Comparison of ENCODE assay signal across 1 cellular context in the genomic region with DNA sequence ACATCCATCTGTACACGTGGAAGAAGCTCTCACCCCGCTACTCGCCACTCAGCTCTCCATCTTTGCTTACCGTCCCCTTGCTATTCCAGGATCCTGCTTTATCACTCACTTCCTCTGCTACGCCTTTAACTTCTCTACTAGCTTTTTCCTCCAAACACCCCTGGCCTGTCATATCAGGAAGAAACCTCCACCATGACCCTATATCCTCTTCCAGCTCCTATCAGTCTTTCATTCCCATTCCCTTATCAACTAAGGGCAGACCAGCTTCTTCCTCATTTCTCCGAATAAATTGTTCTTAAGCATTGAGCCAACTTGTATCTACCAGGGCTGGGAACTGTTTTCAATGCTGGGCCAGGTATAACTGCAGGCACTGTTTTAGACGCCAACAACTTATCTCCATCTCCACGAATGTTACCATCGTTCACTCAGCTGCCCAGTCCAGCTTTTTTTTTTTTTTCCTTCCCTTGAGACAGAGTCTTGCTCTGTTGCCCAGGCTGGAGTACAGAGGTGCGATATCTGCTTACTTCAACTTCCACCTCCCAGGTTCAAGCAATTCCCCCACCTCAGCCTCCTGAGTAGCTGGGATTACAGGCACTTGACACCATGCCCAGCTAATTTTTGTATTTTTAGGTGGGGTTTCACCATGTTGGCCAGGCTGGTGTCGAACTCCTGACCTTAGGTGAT.
A peak's percentile ranks its signal among the peaks of the same experiment; 100 is the strongest.
TF ChIP-seq lines count a peak whose summit lies in the region.

No MANE protein-coding gene starts in this region.

TF ChIP-seq in K562, 482 proteins besides CTCF, POLR2A, EP300 and RAD21 (continued from another document and continues in another):
- TF ChIP-seq KDM1A (IDR thresholded peaks at IDR 0.05) (peak in 1 of 2 experiments; percentile 33; a peak in 1 of 4 replicates), ZNF224 (CRISPR knock-in tag; IDR thresholded peaks at IDR 0.05) (no peak), PPARD (CRISPR knock-in tag; IDR thresholded peaks at IDR 0.05) (no peak), SETDB1 (IDR thresholded peaks at IDR 0.05; ENCODE audit: low read length) (no peak), C11orf30 (IDR thresholded peaks at IDR 0.05; ENCODE audit: low read depth) (no peak), NRF1 (conservative IDR thresholded peaks at IDR 0.05 in 1 of 2, IDR thresholded peaks at IDR 0.05 in 1 of 2) (no peak), CHD2 (IDR thresholded peaks at IDR 0.05; ENCODE audit: low read depth, low read length) (no peak), ARHGAP35 (IDR thresholded peaks at IDR 0.05; ENCODE audit: partially characterized antibody) (no peak), MTF1 (CRISPR knock-in tag; IDR thresholded peaks at IDR 0.05; ENCODE audit: borderline replicate concordance) (no peak), JUND (IDR thresholded peaks at IDR 0.05; ENCODE audit: borderline replicate concordance, low read depth, low read length) (no peak), JUND (tag; IDR thresholded peaks at IDR 0.05; ENCODE audit: borderline replicate concordance, low read depth, low read length) (peak; percentile 48; the same call in 1 of the 3 replicates), ZNF444 (CRISPR knock-in tag; IDR thresholded peaks at IDR 0.05) (no peak), ZNF589 (CRISPR knock-in tag; IDR thresholded peaks at IDR 0.05; ENCODE audit: low read depth) (no peak), RBM25 (IDR thresholded peaks at IDR 0.05; ENCODE audit: low read depth, low read length, severe bottlenecking) (no peak), LEF1 (IDR thresholded peaks at IDR 0.05) (0 out of 2 replicates have a peak, but pooled peaks have one; percentile 21), TBP (optimal IDR thresholded peaks at IDR 0.05; ENCODE audit: low read depth, low read length) (no peak), PHB2 (IDR thresholded peaks at IDR 0.05; ENCODE audit: low read depth) (0 out of 2 replicates have a peak, but pooled peaks have one; percentile 44), ZNF24 (IDR thresholded peaks at IDR 0.05) (no peak), SRSF9 (IDR thresholded peaks at IDR 0.05; ENCODE audit: borderline replicate concordance, low read depth, low read length) (no peak), ZBTB17 (CRISPR knock-in tag; IDR thresholded peaks at IDR 0.05) (no peak), ETV5 (CRISPR knock-in tag; IDR thresholded peaks at IDR 0.05; ENCODE audit: low read depth) (no peak), ZNF134 (CRISPR knock-in tag; conservative IDR thresholded peaks at IDR 0.05) (no peak), HNRNPL (IDR thresholded peaks at IDR 0.05; ENCODE audit: low read depth, low read length) (no peak), ZNF133 (CRISPR knock-in tag; IDR thresholded peaks at IDR 0.05) (no peak), BACH1 (tag; IDR thresholded peaks at IDR 0.05) (no peak), ZNF830 (CRISPR knock-in tag; IDR thresholded peaks at IDR 0.05) (no peak)
- TF ChIP-seq, protein P1, sequence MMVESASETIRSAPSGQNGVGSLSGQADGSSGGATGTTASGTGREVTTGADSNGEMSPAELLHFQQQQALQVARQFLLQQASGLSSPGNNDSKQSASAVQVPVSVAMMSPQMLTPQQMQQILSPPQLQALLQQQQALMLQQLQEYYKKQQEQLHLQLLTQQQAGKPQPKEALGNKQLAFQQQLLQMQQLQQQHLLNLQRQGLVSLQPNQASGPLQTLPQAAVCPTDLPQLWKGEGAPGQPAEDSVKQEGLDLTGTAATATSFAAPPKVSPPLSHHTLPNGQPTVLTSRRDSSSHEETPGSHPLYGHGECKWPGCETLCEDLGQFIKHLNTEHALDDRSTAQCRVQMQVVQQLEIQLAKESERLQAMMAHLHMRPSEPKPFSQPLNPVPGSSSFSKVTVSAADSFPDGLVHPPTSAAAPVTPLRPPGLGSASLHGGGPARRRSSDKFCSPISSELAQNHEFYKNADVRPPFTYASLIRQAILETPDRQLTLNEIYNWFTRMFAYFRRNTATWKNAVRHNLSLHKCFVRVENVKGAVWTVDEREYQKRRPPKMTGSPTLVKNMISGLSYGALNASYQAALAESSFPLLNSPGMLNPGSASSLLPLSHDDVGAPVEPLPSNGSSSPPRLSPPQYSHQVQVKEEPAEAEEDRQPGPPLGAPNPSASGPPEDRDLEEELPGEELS (CRISPR knock-in tag; IDR thresholded peaks at IDR 0.05; ENCODE audit: borderline replicate concordance), result no peak
- TF ChIP-seq, protein P2, sequence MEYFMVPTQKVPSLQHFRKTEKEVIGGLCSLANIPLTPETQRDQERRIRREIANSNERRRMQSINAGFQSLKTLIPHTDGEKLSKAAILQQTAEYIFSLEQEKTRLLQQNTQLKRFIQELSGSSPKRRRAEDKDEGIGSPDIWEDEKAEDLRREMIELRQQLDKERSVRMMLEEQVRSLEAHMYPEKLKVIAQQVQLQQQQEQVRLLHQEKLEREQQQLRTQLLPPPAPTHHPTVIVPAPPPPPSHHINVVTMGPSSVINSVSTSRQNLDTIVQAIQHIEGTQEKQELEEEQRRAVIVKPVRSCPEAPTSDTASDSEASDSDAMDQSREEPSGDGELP (CRISPR knock-in tag; IDR thresholded peaks at IDR 0.05; ENCODE audit: borderline replicate concordance), result no peak
- TF ChIP-seq, protein P3, sequence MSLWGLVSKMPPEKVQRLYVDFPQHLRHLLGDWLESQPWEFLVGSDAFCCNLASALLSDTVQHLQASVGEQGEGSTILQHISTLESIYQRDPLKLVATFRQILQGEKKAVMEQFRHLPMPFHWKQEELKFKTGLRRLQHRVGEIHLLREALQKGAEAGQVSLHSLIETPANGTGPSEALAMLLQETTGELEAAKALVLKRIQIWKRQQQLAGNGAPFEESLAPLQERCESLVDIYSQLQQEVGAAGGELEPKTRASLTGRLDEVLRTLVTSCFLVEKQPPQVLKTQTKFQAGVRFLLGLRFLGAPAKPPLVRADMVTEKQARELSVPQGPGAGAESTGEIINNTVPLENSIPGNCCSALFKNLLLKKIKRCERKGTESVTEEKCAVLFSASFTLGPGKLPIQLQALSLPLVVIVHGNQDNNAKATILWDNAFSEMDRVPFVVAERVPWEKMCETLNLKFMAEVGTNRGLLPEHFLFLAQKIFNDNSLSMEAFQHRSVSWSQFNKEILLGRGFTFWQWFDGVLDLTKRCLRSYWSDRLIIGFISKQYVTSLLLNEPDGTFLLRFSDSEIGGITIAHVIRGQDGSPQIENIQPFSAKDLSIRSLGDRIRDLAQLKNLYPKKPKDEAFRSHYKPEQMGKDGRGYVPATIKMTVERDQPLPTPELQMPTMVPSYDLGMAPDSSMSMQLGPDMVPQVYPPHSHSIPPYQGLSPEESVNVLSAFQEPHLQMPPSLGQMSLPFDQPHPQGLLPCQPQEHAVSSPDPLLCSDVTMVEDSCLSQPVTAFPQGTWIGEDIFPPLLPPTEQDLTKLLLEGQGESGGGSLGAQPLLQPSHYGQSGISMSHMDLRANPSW (CRISPR knock-in tag; IDR thresholded peaks at IDR 0.05), result no peak
- TF ChIP-seq, protein P4, sequence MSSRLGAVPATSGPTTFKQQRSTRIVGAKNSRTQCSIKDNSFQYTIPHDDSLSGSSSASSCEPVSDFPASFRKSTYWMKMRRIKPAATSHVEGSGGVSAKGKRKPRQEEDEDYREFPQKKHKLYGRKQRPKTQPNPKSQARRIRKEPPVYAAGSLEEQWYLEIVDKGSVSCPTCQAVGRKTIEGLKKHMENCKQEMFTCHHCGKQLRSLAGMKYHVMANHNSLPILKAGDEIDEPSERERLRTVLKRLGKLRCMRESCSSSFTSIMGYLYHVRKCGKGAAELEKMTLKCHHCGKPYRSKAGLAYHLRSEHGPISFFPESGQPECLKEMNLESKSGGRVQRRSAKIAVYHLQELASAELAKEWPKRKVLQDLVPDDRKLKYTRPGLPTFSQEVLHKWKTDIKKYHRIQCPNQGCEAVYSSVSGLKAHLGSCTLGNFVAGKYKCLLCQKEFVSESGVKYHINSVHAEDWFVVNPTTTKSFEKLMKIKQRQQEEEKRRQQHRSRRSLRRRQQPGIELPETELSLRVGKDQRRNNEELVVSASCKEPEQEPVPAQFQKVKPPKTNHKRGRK (tag; IDR thresholded peaks at IDR 0.05), result no peak
- TF ChIP-seq, protein P5, sequence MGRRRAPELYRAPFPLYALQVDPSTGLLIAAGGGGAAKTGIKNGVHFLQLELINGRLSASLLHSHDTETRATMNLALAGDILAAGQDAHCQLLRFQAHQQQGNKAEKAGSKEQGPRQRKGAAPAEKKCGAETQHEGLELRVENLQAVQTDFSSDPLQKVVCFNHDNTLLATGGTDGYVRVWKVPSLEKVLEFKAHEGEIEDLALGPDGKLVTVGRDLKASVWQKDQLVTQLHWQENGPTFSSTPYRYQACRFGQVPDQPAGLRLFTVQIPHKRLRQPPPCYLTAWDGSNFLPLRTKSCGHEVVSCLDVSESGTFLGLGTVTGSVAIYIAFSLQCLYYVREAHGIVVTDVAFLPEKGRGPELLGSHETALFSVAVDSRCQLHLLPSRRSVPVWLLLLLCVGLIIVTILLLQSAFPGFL (CRISPR knock-in tag; IDR thresholded peaks at IDR 0.05), result no peak
- TF ChIP-seq, protein P6, sequence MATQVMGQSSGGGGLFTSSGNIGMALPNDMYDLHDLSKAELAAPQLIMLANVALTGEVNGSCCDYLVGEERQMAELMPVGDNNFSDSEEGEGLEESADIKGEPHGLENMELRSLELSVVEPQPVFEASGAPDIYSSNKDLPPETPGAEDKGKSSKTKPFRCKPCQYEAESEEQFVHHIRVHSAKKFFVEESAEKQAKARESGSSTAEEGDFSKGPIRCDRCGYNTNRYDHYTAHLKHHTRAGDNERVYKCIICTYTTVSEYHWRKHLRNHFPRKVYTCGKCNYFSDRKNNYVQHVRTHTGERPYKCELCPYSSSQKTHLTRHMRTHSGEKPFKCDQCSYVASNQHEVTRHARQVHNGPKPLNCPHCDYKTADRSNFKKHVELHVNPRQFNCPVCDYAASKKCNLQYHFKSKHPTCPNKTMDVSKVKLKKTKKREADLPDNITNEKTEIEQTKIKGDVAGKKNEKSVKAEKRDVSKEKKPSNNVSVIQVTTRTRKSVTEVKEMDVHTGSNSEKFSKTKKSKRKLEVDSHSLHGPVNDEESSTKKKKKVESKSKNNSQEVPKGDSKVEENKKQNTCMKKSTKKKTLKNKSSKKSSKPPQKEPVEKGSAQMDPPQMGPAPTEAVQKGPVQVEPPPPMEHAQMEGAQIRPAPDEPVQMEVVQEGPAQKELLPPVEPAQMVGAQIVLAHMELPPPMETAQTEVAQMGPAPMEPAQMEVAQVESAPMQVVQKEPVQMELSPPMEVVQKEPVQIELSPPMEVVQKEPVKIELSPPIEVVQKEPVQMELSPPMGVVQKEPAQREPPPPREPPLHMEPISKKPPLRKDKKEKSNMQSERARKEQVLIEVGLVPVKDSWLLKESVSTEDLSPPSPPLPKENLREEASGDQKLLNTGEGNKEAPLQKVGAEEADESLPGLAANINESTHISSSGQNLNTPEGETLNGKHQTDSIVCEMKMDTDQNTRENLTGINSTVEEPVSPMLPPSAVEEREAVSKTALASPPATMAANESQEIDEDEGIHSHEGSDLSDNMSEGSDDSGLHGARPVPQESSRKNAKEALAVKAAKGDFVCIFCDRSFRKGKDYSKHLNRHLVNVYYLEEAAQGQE (CRISPR knock-in tag; IDR thresholded peaks at IDR 0.05; ENCODE audit: low read depth), result no peak
- TF ChIP-seq, protein P7, sequence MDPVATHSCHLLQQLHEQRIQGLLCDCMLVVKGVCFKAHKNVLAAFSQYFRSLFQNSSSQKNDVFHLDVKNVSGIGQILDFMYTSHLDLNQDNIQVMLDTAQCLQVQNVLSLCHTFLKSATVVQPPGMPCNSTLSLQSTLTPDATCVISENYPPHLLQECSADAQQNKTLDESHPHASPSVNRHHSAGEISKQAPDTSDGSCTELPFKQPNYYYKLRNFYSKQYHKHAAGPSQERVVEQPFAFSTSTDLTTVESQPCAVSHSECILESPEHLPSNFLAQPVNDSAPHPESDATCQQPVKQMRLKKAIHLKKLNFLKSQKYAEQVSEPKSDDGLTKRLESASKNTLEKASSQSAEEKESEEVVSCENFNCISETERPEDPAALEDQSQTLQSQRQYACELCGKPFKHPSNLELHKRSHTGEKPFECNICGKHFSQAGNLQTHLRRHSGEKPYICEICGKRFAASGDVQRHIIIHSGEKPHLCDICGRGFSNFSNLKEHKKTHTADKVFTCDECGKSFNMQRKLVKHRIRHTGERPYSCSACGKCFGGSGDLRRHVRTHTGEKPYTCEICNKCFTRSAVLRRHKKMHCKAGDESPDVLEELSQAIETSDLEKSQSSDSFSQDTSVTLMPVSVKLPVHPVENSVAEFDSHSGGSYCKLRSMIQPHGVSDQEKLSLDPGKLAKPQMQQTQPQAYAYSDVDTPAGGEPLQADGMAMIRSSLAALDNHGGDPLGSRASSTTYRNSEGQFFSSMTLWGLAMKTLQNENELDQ (CRISPR knock-in tag; IDR thresholded peaks at IDR 0.05; ENCODE audit: borderline replicate concordance), result no peak
- TF ChIP-seq, protein P8, sequence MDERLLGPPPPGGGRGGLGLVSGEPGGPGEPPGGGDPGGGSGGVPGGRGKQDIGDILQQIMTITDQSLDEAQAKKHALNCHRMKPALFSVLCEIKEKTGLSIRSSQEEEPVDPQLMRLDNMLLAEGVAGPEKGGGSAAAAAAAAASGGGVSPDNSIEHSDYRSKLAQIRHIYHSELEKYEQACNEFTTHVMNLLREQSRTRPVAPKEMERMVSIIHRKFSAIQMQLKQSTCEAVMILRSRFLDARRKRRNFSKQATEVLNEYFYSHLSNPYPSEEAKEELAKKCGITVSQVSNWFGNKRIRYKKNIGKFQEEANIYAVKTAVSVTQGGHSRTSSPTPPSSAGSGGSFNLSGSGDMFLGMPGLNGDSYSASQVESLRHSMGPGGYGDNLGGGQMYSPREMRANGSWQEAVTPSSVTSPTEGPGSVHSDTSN (CRISPR knock-in tag; IDR thresholded peaks at IDR 0.05; ENCODE audit: low read depth), result no peak
- TF ChIP-seq, protein P8 (tag; conservative IDR thresholded peaks at IDR 0.05; ENCODE audit: low read depth), result no peak
- TF ChIP-seq, protein P9, sequence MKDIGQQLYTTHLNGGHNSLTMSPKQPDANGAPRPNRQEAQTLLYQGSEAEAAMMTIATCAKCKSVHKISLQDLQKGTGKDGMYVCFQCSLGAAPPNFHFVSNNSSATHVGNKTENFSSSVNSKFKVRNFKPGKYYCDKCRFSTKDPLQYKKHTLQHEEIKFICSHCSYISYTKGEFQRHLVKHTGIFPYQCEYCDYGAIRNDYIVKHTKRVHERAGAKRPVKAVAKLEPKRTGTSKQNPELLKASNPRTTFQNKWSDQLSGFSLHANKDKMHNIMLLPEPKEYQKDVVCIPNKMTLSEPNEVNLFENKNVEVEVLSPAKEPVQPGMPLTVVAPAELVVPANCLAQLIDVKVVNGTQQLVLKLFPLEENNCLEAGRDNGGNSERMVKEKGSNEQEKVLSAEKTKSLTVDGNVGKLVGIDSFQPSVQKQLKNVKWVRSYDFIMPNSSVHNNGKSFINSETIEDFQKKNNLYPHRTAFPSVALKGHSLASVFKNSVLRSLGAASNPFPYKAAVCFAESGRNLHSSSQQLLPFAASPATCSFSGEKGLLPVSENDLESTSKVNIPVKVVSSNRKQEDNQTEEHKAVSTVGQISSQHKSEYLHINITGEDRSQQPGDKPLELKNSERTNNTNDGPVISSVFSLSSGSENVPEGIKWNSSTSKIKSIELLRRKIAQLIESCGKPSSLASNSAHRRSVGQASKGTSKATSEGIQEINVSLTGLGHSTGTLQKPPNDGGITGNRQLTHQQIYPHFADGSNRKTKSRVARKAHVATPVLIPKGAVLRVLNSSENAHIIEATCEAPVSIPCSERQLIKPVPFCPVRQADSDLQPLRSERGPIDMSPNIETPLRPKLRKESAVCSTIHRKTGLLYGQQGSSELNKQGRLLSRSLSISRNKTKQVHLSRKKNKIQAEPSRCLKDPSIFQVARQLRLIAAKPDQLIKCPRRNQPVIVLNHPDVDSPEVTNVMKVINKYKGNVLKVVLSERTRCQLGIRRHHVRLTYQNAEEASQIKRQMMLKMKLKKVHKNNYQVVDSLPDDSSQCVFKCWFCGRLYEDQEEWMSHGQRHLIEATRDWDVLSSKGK (CRISPR knock-in tag; IDR thresholded peaks at IDR 0.05), result no peak
